ENCODE assay signal across 29 cellular contexts in the genomic region with DNA sequence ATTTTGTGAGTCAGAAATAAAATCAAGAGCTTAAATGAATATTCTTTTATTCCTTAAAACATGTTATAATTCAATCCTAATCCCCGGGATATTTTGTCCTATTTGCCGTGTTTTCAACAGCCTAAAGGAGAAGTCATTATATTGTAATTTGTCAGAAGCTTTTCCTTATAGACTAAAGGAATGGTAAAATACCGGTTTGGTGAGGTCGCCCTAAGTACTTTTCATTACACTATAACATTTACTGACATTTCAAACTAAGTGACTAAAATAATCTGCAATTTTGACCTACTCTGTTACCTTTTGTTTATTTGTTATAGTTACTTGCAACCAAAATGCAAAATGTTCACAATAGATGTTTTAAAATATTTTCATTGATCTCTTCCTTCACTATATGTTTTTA. TPM values are rescaled to one million over a fixed set of nuclear protein-coding genes. Genes with fewer than 3 reads are reported as not detected.
"Had no signal": no experiment of that assay in that cellular context is flagged by ENCODE, and none has a peak within 500 bp of the region (broad histone marks: within the 10 kb centered on the region; RNA-seq: fewer than 3 reads in every experiment).

No MANE protein-coding gene starts in this region.

- H3K9me2 ChIP-seq: SK-N-SH had no signal

- H3K36me3 ChIP-seq: Peyer's patch, SJCRH30 had no signal

- H3K4me2 ChIP-seq: SK-N-SH had no signal

- H3K27me3 ChIP-seq: Peyer's patch, SJCRH30 had no signal

- H3K9ac ChIP-seq: SK-N-SH had no signal

- ATAC-seq: activated T-cell treated with anti-CD3 and anti-CD28 coated beads, Interleukin-2, amount 50 U/mL, for 4 hours; activated T-helper 17 cell treated with anti-CD3 and anti-CD28 coated beads, Interleukin-2, amount 50 U/mL, for 72 hours had no signal

- DNase-seq: activated CD4-positive, alpha-beta memory T cell treated with anti-CD3 and anti-CD28 coated beads for 36 hours; activated CD4-positive, alpha-beta T cell treated with anti-CD3 and anti-CD28 coated beads, Interleukin-2, amount 10 ng/mL, durations not matched to agents 7 days and 5 days; activated CD4-positive, CD25-positive, alpha-beta regulatory T cell; activated CD8-positive, alpha-beta memory T cell treated with anti-CD3 and anti-CD28 coated beads for 24 hours; activated gamma-delta T cell treated with Interleukin-2 at 50 U/mL for 16 hours; activated naive CD4-positive, alpha-beta T cell treated with anti-CD3 and anti-CD28 coated beads, Interleukin-2, amount 10 ng/mL, durations not matched to agents 7 days and 5 days; activated naive CD8-positive, alpha-beta T cell treated with anti-CD3 and anti-CD28 coated beads for 36 hours; activated T-cell treated with anti-CD3 and anti-CD28 coated beads, Interleukin-2, amount 50 U/mL, for 4 hours; caudate nucleus; Kasumi-1; KBM-7; NCI-H1048; NCI-H1694; NCI-H2029; NCI-H2107; NCI-H2171 treated with DMSO at 0.1 percent for 48 hours; NCI-H226; NCI-H526; NCI-H774; NK-92 treated with Interleukin-12 subunit alpha and Interleukin-12 subunit beta, amount 100 ng/mL, for 24 hours; OCI-M1; Peyer's patch; Right ventricle myocardium superior; SJCRH30; SK-N-SH; T-helper 1 cell had no signal

- H3K9me3 ChIP-seq: Peyer's patch, SJCRH30, SK-N-SH had no signal

- H3K27ac ChIP-seq: Peyer's patch, RWPE1, SJCRH30, VCaP had no signal

- H3K4me1 ChIP-seq: Peyer's patch, SJCRH30 had no signal

- H3K4me3 ChIP-seq: Peyer's patch, SJCRH30 had no signal

RNA-seq across cellular contexts. Expression of a gene that starts 8.8 kb away (rescaled TPM):
- total RNA-seq: activated CD4-positive, alpha-beta memory T cell treated with anti-CD3 and anti-CD28 coated beads for 36 hours; activated CD4-positive, alpha-beta T cell treated with anti-CD3 and anti-CD28 coated beads, Interleukin-2, amount 10 ng/mL, durations not matched to agents 7 days and 5 days; activated naive CD8-positive, alpha-beta T cell treated with anti-CD3 and anti-CD28 coated beads for 36 hours had no signal
